In the genomic region with DNA sequence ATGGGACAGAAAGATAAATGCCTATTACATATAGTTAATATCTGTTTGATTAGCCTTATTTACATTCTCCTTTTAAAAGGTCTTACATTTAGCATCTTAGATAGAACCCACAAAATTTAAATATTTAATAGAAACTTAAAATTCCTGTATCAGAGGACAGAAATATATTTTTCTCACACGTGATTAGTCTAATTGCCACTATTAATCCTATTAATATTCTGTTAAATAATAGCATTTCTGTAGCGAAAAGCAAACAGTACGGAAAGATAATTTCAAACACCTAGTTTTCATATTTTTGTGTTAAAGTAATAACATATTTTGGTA, we compare ENCODE assay signal across 1 cellular context.
TF ChIP-seq lines count a peak whose summit lies in the region.

No MANE protein-coding gene starts in this region.

TF ChIP-seq in GM23338, 12 proteins besides CTCF, POLR2A, EP300 and RAD21 (continued from another document):
- TF ChIP-seq, protein P1, sequence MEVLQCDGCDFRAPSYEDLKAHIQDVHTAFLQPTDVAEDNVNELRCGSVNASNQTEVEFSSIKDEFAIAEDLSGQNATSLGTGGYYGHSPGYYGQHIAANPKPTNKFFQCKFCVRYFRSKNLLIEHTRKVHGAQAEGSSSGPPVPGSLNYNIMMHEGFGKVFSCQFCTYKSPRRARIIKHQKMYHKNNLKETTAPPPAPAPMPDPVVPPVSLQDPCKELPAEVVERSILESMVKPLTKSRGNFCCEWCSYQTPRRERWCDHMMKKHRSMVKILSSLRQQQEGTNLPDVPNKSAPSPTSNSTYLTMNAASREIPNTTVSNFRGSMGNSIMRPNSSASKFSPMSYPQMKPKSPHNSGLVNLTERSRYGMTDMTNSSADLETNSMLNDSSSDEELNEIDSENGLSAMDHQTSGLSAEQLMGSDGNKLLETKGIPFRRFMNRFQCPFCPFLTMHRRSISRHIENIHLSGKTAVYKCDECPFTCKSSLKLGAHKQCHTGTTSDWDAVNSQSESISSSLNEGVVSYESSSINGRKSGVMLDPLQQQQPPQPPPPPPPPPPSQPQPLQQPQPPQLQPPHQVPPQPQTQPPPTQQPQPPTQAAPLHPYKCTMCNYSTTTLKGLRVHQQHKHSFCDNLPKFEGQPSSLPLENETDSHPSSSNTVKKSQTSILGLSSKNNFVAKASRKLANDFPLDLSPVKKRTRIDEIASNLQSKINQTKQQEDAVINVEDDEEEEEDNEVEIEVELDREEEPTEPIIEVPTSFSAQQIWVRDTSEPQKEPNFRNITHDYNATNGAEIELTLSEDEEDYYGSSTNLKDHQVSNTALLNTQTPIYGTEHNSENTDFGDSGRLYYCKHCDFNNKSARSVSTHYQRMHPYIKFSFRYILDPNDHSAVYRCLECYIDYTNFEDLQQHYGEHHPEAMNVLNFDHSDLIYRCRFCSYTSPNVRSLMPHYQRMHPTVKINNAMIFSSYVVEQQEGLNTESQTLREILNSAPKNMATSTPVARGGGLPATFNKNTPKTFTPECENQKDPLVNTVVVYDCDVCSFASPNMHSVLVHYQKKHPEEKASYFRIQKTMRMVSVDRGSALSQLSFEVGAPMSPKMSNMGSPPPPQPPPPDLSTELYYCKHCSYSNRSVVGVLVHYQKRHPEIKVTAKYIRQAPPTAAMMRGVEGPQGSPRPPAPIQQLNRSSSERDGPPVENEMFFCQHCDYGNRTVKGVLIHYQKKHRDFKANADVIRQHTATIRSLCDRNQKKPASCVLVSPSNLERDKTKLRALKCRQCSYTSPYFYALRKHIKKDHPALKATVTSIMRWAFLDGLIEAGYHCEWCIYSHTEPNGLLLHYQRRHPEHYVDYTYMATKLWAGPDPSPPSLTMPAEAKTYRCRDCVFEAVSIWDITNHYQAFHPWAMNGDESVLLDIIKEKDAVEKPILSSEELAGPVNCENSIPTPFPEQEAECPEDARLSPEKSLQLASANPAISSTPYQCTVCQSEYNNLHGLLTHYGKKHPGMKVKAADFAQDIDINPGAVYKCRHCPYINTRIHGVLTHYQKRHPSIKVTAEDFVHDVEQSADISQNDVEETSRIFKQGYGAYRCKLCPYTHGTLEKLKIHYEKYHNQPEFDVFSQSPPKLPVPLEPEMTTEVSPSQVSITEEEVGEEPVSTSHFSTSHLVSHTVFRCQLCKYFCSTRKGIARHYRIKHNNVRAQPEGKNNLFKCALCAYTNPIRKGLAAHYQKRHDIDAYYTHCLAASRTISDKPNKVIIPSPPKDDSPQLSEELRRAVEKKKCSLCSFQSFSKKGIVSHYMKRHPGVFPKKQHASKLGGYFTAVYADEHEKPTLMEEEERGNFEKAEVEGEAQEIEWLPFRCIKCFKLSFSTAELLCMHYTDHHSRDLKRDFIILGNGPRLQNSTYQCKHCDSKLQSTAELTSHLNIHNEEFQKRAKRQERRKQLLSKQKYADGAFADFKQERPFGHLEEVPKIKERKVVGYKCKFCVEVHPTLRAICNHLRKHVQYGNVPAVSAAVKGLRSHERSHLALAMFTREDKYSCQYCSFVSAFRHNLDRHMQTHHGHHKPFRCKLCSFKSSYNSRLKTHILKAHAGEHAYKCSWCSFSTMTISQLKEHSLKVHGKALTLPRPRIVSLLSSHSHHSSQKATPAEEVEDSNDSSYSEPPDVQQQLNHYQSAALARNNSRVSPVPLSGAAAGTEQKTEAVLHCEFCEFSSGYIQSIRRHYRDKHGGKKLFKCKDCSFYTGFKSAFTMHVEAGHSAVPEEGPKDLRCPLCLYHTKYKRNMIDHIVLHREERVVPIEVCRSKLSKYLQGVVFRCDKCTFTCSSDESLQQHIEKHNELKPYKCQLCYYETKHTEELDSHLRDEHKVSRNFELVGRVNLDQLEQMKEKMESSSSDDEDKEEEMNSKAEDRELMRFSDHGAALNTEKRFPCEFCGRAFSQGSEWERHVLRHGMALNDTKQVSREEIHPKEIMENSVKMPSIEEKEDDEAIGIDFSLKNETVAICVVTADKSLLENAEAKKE (CRISPR knock-in tag; IDR thresholded peaks at IDR 0.05): no peak
- TF ChIP-seq EZH2phosphoT487 (IDR thresholded peaks at IDR 0.05; ENCODE audit: unreplicated experiment) (no peak), ZNF114 (CRISPR knock-in tag; IDR thresholded peaks at IDR 0.05) (no peak), STAT1 (IDR thresholded peaks at IDR 0.05; ENCODE audit: unreplicated experiment) (no peak), POLR2AphosphoS5 (IDR thresholded peaks at IDR 0.05; ENCODE audit: low read depth) (no peak)
